In the genomic region with DNA sequence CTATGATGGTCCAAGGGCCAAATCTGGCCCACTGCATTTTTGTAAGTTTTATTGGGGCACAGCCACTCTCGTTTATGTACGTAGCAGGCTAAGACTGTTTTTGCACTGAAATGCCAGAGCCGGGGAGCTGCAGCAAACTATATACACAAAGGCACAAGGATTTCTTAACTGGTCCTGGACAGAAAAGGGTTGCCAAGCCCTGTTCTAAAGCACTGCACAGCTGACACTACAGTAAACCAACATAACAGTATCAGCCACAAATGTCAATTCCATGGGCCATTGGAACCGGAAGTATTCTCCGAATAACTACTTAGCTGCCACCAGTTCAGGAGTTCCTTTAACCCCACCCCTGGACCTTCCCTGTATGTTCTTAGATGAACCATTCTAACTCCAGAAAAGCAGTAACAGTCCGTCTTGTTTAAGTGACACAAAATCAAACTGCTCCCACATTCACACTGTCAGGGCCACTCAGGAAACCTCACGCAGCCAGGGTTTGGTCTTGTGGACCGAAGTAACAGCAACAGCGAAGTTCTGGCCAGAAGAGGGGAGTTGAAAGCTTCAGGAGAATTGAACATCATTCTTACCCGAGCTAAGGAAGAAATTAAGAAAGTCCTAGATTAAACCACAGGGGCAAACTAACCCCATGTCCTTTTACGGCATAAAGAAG, we compare ENCODE assay signal across 12 cellular contexts. TPM values are rescaled to one million over a fixed set of nuclear protein-coding genes. Genes with fewer than 3 reads are reported as not detected.
DNase-seq lines count a peak whose midpoint lies in the region; ATAC-seq and TF ChIP-seq lines count a peak whose summit lies in the region.
"Had no signal": no experiment of that assay in that cellular context is flagged by ENCODE, and none has a peak within 500 bp of the region (broad histone marks: within the 10 kb centered on the region; RNA-seq: fewer than 3 reads in every experiment).

No MANE protein-coding gene starts in this region.

- intact Hi-C loops in left ventricle myocardium superior (cut with micrococcal nuclease), result no loop called here
- intact Hi-C loops in aorta (cut with DNase I), result no loop called here

- no peak overlapping the region for H3K4me2 ChIP-seq in trophoblast cell (ENCODE audit: low read length)

- no peak for ATAC-seq in left ventricle myocardium superior
- ATAC-seq in central memory CD8-positive, alpha-beta T cell (replicated peaks; ENCODE audit: extremely low read depth, poor library complexity, severe bottlenecking), result no peak
- ATAC-seq in naive thymus-derived CD8-positive, alpha-beta T cell, result peak in 1 of 2 donors; percentile 4
- ATAC-seq in aorta (ENCODE audit: low FRiP score), result no peak
- ATAC-seq in foreskin keratinocyte, result no peak

- DNase-seq in cardiac muscle cell (ENCODE audit: low read depth in 1 of 2, low spot score in 1 of 2) (no peak), left ventricle myocardium superior (no peak), aorta (no peak), trophoblast cell (no peak), T-helper 9 cell (no peak), foreskin keratinocyte (no peak)
- no peak for DNase-seq in central memory CD8-positive, alpha-beta T cell (ENCODE audit: low spot score in 2 of 2)
- no peak for DNase-seq in naive thymus-derived CD8-positive, alpha-beta T cell
- DNase-seq: brain microvascular endothelial cell, COR-L47, glutamatergic neuron had no signal

- no peak overlapping the region for H3K18ac ChIP-seq in trophoblast cell (ENCODE audit: low read length)

- no peaks in the 10 kb centered on the region for H3K9me3 ChIP-seq in cardiac muscle cell (ENCODE audit: low read depth)
- no peaks in the 10 kb centered on the region for H3K9me3 ChIP-seq in aorta (ENCODE audit: control insufficient read depth, low read length)
- no peaks in the 10 kb centered on the region for H3K9me3 ChIP-seq in trophoblast cell (ENCODE audit: insufficient read depth, low read depth, low read length)

- H2AK5ac ChIP-seq in trophoblast cell (ENCODE audit: low read length), result no peak overlapping the region

- H2BK120ac ChIP-seq in trophoblast cell (ENCODE audit: insufficient read depth, low read length, poor library complexity), result no peak overlapping the region

- H3K4me1 Mint-ChIP-seq in central memory CD8-positive, alpha-beta T cell, result peaks cover 15% of the 10 kb centered on the region
- peaks cover 14 to 28% (median 17%) of the 10 kb centered on the region in 4 donors for H3K4me1 Mint-ChIP-seq in naive thymus-derived CD8-positive, alpha-beta T cell

- no peak overlapping the region for H3K4me3 Mint-ChIP-seq in central memory CD8-positive, alpha-beta T cell
- peak overlapping the region in 9 of 10 donors; percentile 2 to 79 (median 51) for H3K4me3 Mint-ChIP-seq in naive thymus-derived CD8-positive, alpha-beta T cell
- H3K4me3 Mint-ChIP-seq: nephron had no signal

- H3K79me2 ChIP-seq in trophoblast cell (ENCODE audit: control insufficient read depth, insufficient read depth, low read length, poor library complexity), result no peaks in the 10 kb centered on the region

- H2BK12ac ChIP-seq in trophoblast cell (ENCODE audit: low read length), result no peak overlapping the region

- no peak overlapping the region for H3K9ac ChIP-seq in trophoblast cell (ENCODE audit: low read length)

- H3K4me1 ChIP-seq in cardiac muscle cell (ENCODE audit: low read depth) (peaks cover 75% of the 10 kb centered on the region), aorta (ENCODE audit: control insufficient read depth in 1 of 2, insufficient read depth in 2 of 2, low read length in 2 of 2) (peaks cover 0 to 2% of the 10 kb centered on the region in 2 donors), trophoblast cell (ENCODE audit: control insufficient read depth in 1 of 2, insufficient read depth in 2 of 2, low read length in 2 of 2) (peaks cover 9 to 15% of the 10 kb centered on the region in 2 experiments), foreskin keratinocyte (no peaks in the 10 kb centered on the region)

- H3K36me3 Mint-ChIP-seq in central memory CD8-positive, alpha-beta T cell (ENCODE audit: insufficient read depth), result peaks cover 6% of the 10 kb centered on the region
- peaks cover 5 to 31% (median 15%) of the 10 kb centered on the region in 3 donors for H3K36me3 Mint-ChIP-seq in naive thymus-derived CD8-positive, alpha-beta T cell

- H2AFZ ChIP-seq in trophoblast cell (ENCODE audit: insufficient read depth, low read length, poor library complexity), result no peak overlapping the region

- no peaks in the 10 kb centered on the region for H3K27me3 ChIP-seq in cardiac muscle cell
- H3K27me3 ChIP-seq in aorta (ENCODE audit: control insufficient read depth in 1 of 2, insufficient read depth in 2 of 2, low read length in 1 of 2), result no peaks in the 10 kb centered on the region
- H3K27me3 ChIP-seq in trophoblast cell (ENCODE audit: insufficient read depth, low read length), result no peaks in the 10 kb centered on the region
- H3K27me3 ChIP-seq in foreskin keratinocyte, result no peaks in the 10 kb centered on the region
- H3K27me3 ChIP-seq: brain microvascular endothelial cell had no signal

- no peak overlapping the region for H3K14ac ChIP-seq in trophoblast cell (ENCODE audit: low read length)

- H3K4me3 ChIP-seq in cardiac muscle cell, result no peak overlapping the region
- H3K4me3 ChIP-seq in aorta (ENCODE audit: low read length in 2 of 2), result no peak overlapping the region
- H3K4me3 ChIP-seq in trophoblast cell (ENCODE audit: low read depth, low read length), result no peak overlapping the region

- TF ChIP-seq CTCF in cardiac muscle cell (IDR thresholded peaks at IDR 0.05; ENCODE audit: low read depth, low read length), result no peak
- TF ChIP-seq CTCF in foreskin keratinocyte (conservative IDR thresholded peaks at IDR 0.05), result no peak

- no peaks in the 10 kb centered on the region for H3K9me3 Mint-ChIP-seq in central memory CD8-positive, alpha-beta T cell
- H3K9me3 Mint-ChIP-seq in naive thymus-derived CD8-positive, alpha-beta T cell, result no peaks in the 10 kb centered on the region
- H3K9me3 Mint-ChIP-seq: nephron had no signal

- peak overlapping the region; percentile 76 for H3K27ac Mint-ChIP-seq in central memory CD8-positive, alpha-beta T cell (ENCODE audit: low read depth)
- H3K27ac Mint-ChIP-seq in naive thymus-derived CD8-positive, alpha-beta T cell, result peak overlapping the region; percentile 38 to 92 (median 83)

- POLR2A ChIA-PET in naive thymus-derived CD8-positive, alpha-beta T cell (lab: Charles Lee), result no interaction called here

- H4K12ac ChIP-seq in trophoblast cell (ENCODE audit: low read depth, low read length), result no peak overlapping the region

- H3K79me1 ChIP-seq in trophoblast cell (ENCODE audit: low read length), result no peaks in the 10 kb centered on the region

- 23 to 32% methylated on average over 11 of the region's 11 CpGs for WGBS in aorta, 2 donors
- WGBS in trophoblast cell (ENCODE audit: extremely low coverage, insufficient coverage, insufficient read length), result no CpG with 5 or more reads among the region's 11 CpGs

- no peak overlapping the region for H3K23ac ChIP-seq in trophoblast cell (ENCODE audit: low read length)

- no peak overlapping the region for H4K8ac ChIP-seq in trophoblast cell (ENCODE audit: low read depth, low read length)

- H3K27ac ChIP-seq in cardiac muscle cell, result peak overlapping the region; percentile 85
- peak overlapping the region; percentile 36 to 37 for H3K27ac ChIP-seq in aorta (ENCODE audit: low read depth in 1 of 2, low read length in 2 of 2)
- no peak overlapping the region for H3K27ac ChIP-seq in trophoblast cell (ENCODE audit: low read depth, low read length)
- H3K27ac ChIP-seq in foreskin keratinocyte, result no peak overlapping the region
- H3K27ac ChIP-seq: brain microvascular endothelial cell had no signal

- no peak overlapping the region for H4K91ac ChIP-seq in trophoblast cell (ENCODE audit: low read depth, low read length)

- H3K27me3 Mint-ChIP-seq in central memory CD8-positive, alpha-beta T cell, result no peaks in the 10 kb centered on the region
- H3K27me3 Mint-ChIP-seq in naive thymus-derived CD8-positive, alpha-beta T cell, result no peaks in the 10 kb centered on the region

- H3K36me3 ChIP-seq in cardiac muscle cell (no peaks in the 10 kb centered on the region), aorta (ENCODE audit: control insufficient read depth in 1 of 2, insufficient read depth in 2 of 2, low read length in 1 of 2) (peaks cover 2% of the 10 kb centered on the region in 2 donors), trophoblast cell (ENCODE audit: control insufficient read depth in 1 of 2, insufficient read depth in 2 of 2, low read length in 2 of 2) (peaks cover 3 to 9% of the 10 kb centered on the region in 2 experiments)

- H3K4ac ChIP-seq in trophoblast cell (ENCODE audit: low read depth, low read length), result no peak overlapping the region

- no peak overlapping the region for H2BK5ac ChIP-seq in trophoblast cell (ENCODE audit: low read depth, low read length, poor library complexity)

RNA-seq across cellular contexts. Expression of gene COQ8A, which starts 49.1 kb away (rescaled TPM):
- total RNA-seq in cardiac muscle cell (34.7 and 59.7 TPM in 2 replicates), left ventricle myocardium superior (438 TPM), aorta (10 to 100 TPM; 13.9 to 27.3 TPM), foreskin keratinocyte (4.0 and 4.5 TPM in 2 replicates)
- polyA plus RNA-seq in cardiac muscle cell (45.1 and 71.5 TPM in 2 replicates), aorta (10 to 100 TPM; 11.4 to 37.5 TPM), foreskin keratinocyte (3.6 and 4.6 TPM in 2 replicates)
- total RNA-seq in naive thymus-derived CD8-positive, alpha-beta T cell, result 10 to 100 TPM; 77.9 to 78.6 TPM
- 10 to 100 TPM; 37.7 to 74.2 (median 63.8) TPM for polyA plus RNA-seq in naive thymus-derived CD8-positive, alpha-beta T cell
- polyA plus RNA-seq in trophoblast cell (2013), result 4.5 TPM in 2 replicates

Comparison
In these comparisons a context has a peak if more than half of its experiments do, and no peak if none do; other contexts are left out.
1. H3K27ac ChIP-seq: peak in cardiac muscle cell (single experiment) and aorta (2 of 2); none in trophoblast cell (single experiment) and foreskin keratinocyte (single experiment).